In the genomic region with DNA sequence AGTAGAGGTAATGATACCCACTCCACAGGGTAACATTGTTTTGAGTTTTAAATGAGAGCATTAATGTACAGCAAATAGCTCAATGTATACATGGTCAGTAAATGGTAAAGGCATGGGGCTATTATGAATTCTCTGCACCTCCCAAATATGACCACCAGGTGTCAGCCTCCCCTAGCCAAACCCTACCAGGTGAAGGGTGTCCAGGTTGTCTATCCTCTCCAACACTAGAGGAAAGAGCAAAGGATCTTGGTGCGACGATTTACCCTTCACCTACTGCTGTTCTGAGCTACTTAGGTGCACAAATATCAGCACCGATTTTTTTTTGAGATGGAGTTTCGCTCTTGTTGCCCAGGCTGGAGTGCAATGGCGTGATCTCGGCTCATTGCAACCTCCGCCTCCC, we compare ENCODE assay signal across 8 cellular contexts.
DNase-seq lines count a peak whose midpoint lies in the region; ATAC-seq lines count a peak whose summit lies in the region.

No MANE protein-coding gene starts in this region.

- no peaks in the 10 kb centered on the region for H3K9me3 Mint-ChIP-seq in stimulated activated naive B cell treated with anti-CD40 and anti-IgM and Interleukin-4, amounts not matched to agents 10 μg/mL and 1 μg/mL and 100 μg/mL, for 72 hours

- no peak overlapping the region for H3K4me3 ChIP-seq in effector memory CD4-positive, alpha-beta T cell (ENCODE audit: insufficient read depth, low read depth, low read length, poor library complexity, severe bottlenecking)

- H3K27ac Mint-ChIP-seq in stimulated activated naive B cell treated with anti-CD40 and anti-IgM and Interleukin-4, amounts not matched to agents 10 μg/mL and 1 μg/mL and 100 μg/mL, for 72 hours = no peak overlapping the region

- ATAC-seq in GM19372 (IDR thresholded peaks at IDR 0.05; ENCODE audit: low read depth, unreplicated experiment) (peak; percentile 67), HG03439 (IDR thresholded peaks at IDR 0.05; ENCODE audit: unreplicated experiment) (peak; percentile 70)
- ATAC-seq in stimulated activated naive B cell treated with anti-CD40 and anti-IgM and Interleukin-4, amounts not matched to agents 10 μg/mL and 1 μg/mL and 100 μg/mL, for 72 hours (replicated peaks) = peak; percentile 62 to 64

- H3K27me3 Mint-ChIP-seq in stimulated activated naive B cell treated with anti-CD40 and anti-IgM and Interleukin-4, amounts not matched to agents 10 μg/mL and 1 μg/mL and 100 μg/mL, for 72 hours = peaks cover 0 to 8% of the 10 kb centered on the region in 2 donors

- H3K9me3 ChIP-seq in effector memory CD4-positive, alpha-beta T cell (ENCODE audit: control insufficient read depth, low read length) = no peaks in the 10 kb centered on the region

- peak; percentile 66 for DNase-seq in CD1c-positive myeloid dendritic cell (ENCODE audit: extremely low spot score)
- DNase-seq in NCI-H510A (lab: John Stamatoyannopoulos, UW) = peak; percentile 7
- DNase-seq in activated CD4-positive, alpha-beta T cell treated with anti-CD3 and anti-CD28 coated beads, Interleukin-2, amount 50 U/mL, for 4 hours = peak; percentile 46 to 48
- DNase-seq in effector memory CD4-positive, alpha-beta T cell = peak; percentile 14 to 41 (median 23)
- DNase-seq in midbrain (lab: John Stamatoyannopoulos, UW) = peak; percentile 36
- peak; percentile 46 for DNase-seq in stimulated activated naive B cell treated with anti-CD40 and anti-IgM and Interleukin-4, amounts not matched to agents 10 μg/mL and 1 μg/mL and 100 μg/mL, for 72 hours

- H3K4me1 Mint-ChIP-seq in stimulated activated naive B cell treated with anti-CD40 and anti-IgM and Interleukin-4, amounts not matched to agents 10 μg/mL and 1 μg/mL and 100 μg/mL, for 72 hours = peaks cover 12 to 45% of the 10 kb centered on the region in 2 donors

- H3K27ac ChIP-seq in effector memory CD4-positive, alpha-beta T cell (ENCODE audit: insufficient read depth, low read length, poor library complexity, severe bottlenecking) = no peak overlapping the region

- no peak overlapping the region for H3K4me3 Mint-ChIP-seq in stimulated activated naive B cell treated with anti-CD40 and anti-IgM and Interleukin-4, amounts not matched to agents 10 μg/mL and 1 μg/mL and 100 μg/mL, for 72 hours

- H3K4me1 ChIP-seq in effector memory CD4-positive, alpha-beta T cell (ENCODE audit: control insufficient read depth, insufficient read depth, low read length, poor library complexity, severe bottlenecking) = no peaks in the 10 kb centered on the region

- no peaks in the 10 kb centered on the region for H3K36me3 Mint-ChIP-seq in stimulated activated naive B cell treated with anti-CD40 and anti-IgM and Interleukin-4, amounts not matched to agents 10 μg/mL and 1 μg/mL and 100 μg/mL, for 72 hours

- no peaks in the 10 kb centered on the region for H3K36me3 ChIP-seq in effector memory CD4-positive, alpha-beta T cell (ENCODE audit: control insufficient read depth, insufficient read depth, low read length)

- no peaks in the 10 kb centered on the region for H3K27me3 ChIP-seq in effector memory CD4-positive, alpha-beta T cell (replicated peaks; ENCODE audit: control insufficient read depth, insufficient read depth, low read length, poor library complexity, severe bottlenecking)

Comparison
In these comparisons a context has a peak if more than half of its experiments do, and no peak if none do; other contexts are left out.
1. DNase-seq: peak in every context shown above with its lines; median percentile 66 in CD1c-positive myeloid dendritic cell; 47 in activated CD4-positive, alpha-beta T cell treated with anti-CD3 and anti-CD28 coated beads, Interleukin-2, amount 50 U/mL, for 4 hours; 46 in stimulated activated naive B cell treated with anti-CD40 and anti-IgM and Interleukin-4, amounts not matched to agents 10 μg/mL and 1 μg/mL and 100 μg/mL, for 72 hours; 36 in midbrain; 23 in effector memory CD4-positive, alpha-beta T cell; 7 in NCI-H510A.